In genomic region chr17:82287013-82287848, GRCh38 we compare ENCODE assay signal across 12 cellular contexts. TPM values are rescaled to one million over a fixed set of nuclear protein-coding genes. Genes with fewer than 3 reads are reported as not detected.
DNase-seq lines count a peak whose midpoint lies in the region; ATAC-seq and TF ChIP-seq lines count a peak whose summit lies in the region.
"Had no signal": no experiment of that assay in that cellular context is flagged by ENCODE, and none has a peak within 500 bp of the region (broad histone marks: within the 10 kb centered on the region; RNA-seq: fewer than 3 reads in every experiment).

No MANE protein-coding gene starts in this region.

- H3K27ac ChIP-seq in adrenal gland (peak overlapping the region in 3 of 5 donors; percentile 43 to 73 (median 44)), mucosa of rectum (ENCODE audit: low read depth in 2 of 2, low read length in 2 of 2) (peak overlapping the region; percentile 79 to 97)
- H3K27ac ChIP-seq: thoracic aorta had no signal

- POLR2A ChIA-PET in activated CD4-positive, alpha-beta T cell treated with anti-CD3 and anti-CD28 coated beads, Interleukin-2, amount 10 ng/mL, durations not matched to agents 7 days and 5 days (lab: Charles Lee), result no interaction called here

- 76 to 82% (median 78%) methylated on average over 8 of the region's 8 CpGs for WGBS in adrenal gland, 4 donors

- peak overlapping the region; percentile 13 for H3K27ac Mint-ChIP-seq in activated CD4-positive, alpha-beta T cell treated with anti-CD3 and anti-CD28 coated beads, Interleukin-2, amount 10 ng/mL, durations not matched to agents 7 days and 5 days
- H3K27ac Mint-ChIP-seq in type B pancreatic cell, result peak overlapping the region; percentile 98
- H3K27ac Mint-ChIP-seq in activated naive CD8-positive, alpha-beta T cell treated with anti-CD3 and anti-CD28 coated beads for 36 hours, result no peak overlapping the region

- no peak for ATAC-seq in GM21367 (IDR thresholded peaks at IDR 0.05; ENCODE audit: unreplicated experiment)

- CTCF ChIA-PET in activated CD4-positive, alpha-beta T cell treated with anti-CD3 and anti-CD28 coated beads, Interleukin-2, amount 10 ng/mL, durations not matched to agents 7 days and 5 days (lab: Charles Lee), result no interaction called here

- H3K27me3 ChIP-seq in adrenal gland, result no peaks in the 10 kb centered on the region
- no peaks in the 10 kb centered on the region for H3K27me3 ChIP-seq in mucosa of rectum (ENCODE audit: control insufficient read depth in 2 of 2, insufficient read depth in 2 of 2, low read length in 2 of 2)

- no peaks in the 10 kb centered on the region for H3K36me3 Mint-ChIP-seq in activated CD4-positive, alpha-beta T cell treated with anti-CD3 and anti-CD28 coated beads, Interleukin-2, amount 10 ng/mL, durations not matched to agents 7 days and 5 days (ENCODE audit: low read depth)
- H3K36me3 Mint-ChIP-seq in type B pancreatic cell, result no peaks in the 10 kb centered on the region
- H3K36me3 Mint-ChIP-seq in activated naive CD8-positive, alpha-beta T cell treated with anti-CD3 and anti-CD28 coated beads for 36 hours, result no peaks in the 10 kb centered on the region

- DNase-seq in activated CD4-positive, alpha-beta T cell treated with anti-CD3 and anti-CD28 coated beads, Interleukin-2, amount 10 ng/mL, durations not matched to agents 7 days and 5 days, result no peak
- DNase-seq in activated CD4-positive, alpha-beta T cell treated with anti-CD3 and anti-CD28 coated beads for 1 hour, result no peak
- DNase-seq in adrenal gland, result no peak
- no peak for DNase-seq in type B pancreatic cell (ENCODE audit: extremely low spot score, unreplicated experiment)
- DNase-seq in activated naive CD8-positive, alpha-beta T cell treated with anti-CD3 and anti-CD28 coated beads for 36 hours, result no peak
- DNase-seq in effector CD4-positive, alpha-beta T cell, result no peak
- DNase-seq: amniotic stem cell, NCI-H345 had no signal

- intact Hi-C loops in adrenal gland (cut with DNase I), result no loop called here

- no peak for TF ChIP-seq CTCF in adrenal gland (IDR thresholded peaks at IDR 0.05)
- TF ChIP-seq CTCF in type B pancreatic cell (conservative IDR thresholded peaks at IDR 0.05), result no peak

- H3K4me1 ChIP-seq in adrenal gland (replicated peaks in 1 of 2), result peaks cover 0 to 15% of the 10 kb centered on the region in 2 donors
- peaks cover 42% of the 10 kb centered on the region in 2 donors for H3K4me1 ChIP-seq in mucosa of rectum (ENCODE audit: control insufficient read depth in 2 of 2, insufficient read depth in 2 of 2, low read length in 2 of 2)

- H3K4me1 Mint-ChIP-seq in activated CD4-positive, alpha-beta T cell treated with anti-CD3 and anti-CD28 coated beads, Interleukin-2, amount 10 ng/mL, durations not matched to agents 7 days and 5 days, result peaks cover 27% of the 10 kb centered on the region
- peaks cover 28% of the 10 kb centered on the region for H3K4me1 Mint-ChIP-seq in type B pancreatic cell (ENCODE audit: unreplicated experiment)
- H3K4me1 Mint-ChIP-seq in activated naive CD8-positive, alpha-beta T cell treated with anti-CD3 and anti-CD28 coated beads for 36 hours, result peaks cover 6% of the 10 kb centered on the region

- no peak overlapping the region for H3K4me3 Mint-ChIP-seq in activated CD4-positive, alpha-beta T cell treated with anti-CD3 and anti-CD28 coated beads, Interleukin-2, amount 10 ng/mL, durations not matched to agents 7 days and 5 days
- H3K4me3 Mint-ChIP-seq in type B pancreatic cell, result no peak overlapping the region
- no peak overlapping the region for H3K4me3 Mint-ChIP-seq in activated naive CD8-positive, alpha-beta T cell treated with anti-CD3 and anti-CD28 coated beads for 36 hours

- H3K9ac ChIP-seq in mucosa of rectum (ENCODE audit: low read depth in 1 of 2, low read length in 2 of 2), result peak overlapping the region in 1 of 2 donors; percentile 53

- H3K36me3 ChIP-seq in adrenal gland (replicated peaks in 1 of 2) (no peaks in the 10 kb centered on the region), mucosa of rectum (ENCODE audit: control insufficient read depth in 2 of 2, insufficient read depth in 2 of 2, low read length in 2 of 2) (no peaks in the 10 kb centered on the region)
- H3K36me3 ChIP-seq: thoracic aorta had no signal

- no peak for TF ChIP-seq POLR2A in adrenal gland (IDR thresholded peaks at IDR 0.05)

- H3K4me3 ChIP-seq in adrenal gland (no peak overlapping the region), mucosa of rectum (ENCODE audit: low read length in 2 of 2) (peak overlapping the region in 1 of 2 donors; percentile 30)
- H3K4me3 ChIP-seq: thoracic aorta had no signal

- H3K9me3 Mint-ChIP-seq in activated CD4-positive, alpha-beta T cell treated with anti-CD3 and anti-CD28 coated beads, Interleukin-2, amount 10 ng/mL, durations not matched to agents 7 days and 5 days, result no peaks in the 10 kb centered on the region
- no peaks in the 10 kb centered on the region for H3K9me3 Mint-ChIP-seq in type B pancreatic cell
- no peaks in the 10 kb centered on the region for H3K9me3 Mint-ChIP-seq in activated naive CD8-positive, alpha-beta T cell treated with anti-CD3 and anti-CD28 coated beads for 36 hours

- no peaks in the 10 kb centered on the region for H3K27me3 Mint-ChIP-seq in activated CD4-positive, alpha-beta T cell treated with anti-CD3 and anti-CD28 coated beads, Interleukin-2, amount 10 ng/mL, durations not matched to agents 7 days and 5 days
- H3K27me3 Mint-ChIP-seq in type B pancreatic cell, result no peaks in the 10 kb centered on the region
- H3K27me3 Mint-ChIP-seq in activated naive CD8-positive, alpha-beta T cell treated with anti-CD3 and anti-CD28 coated beads for 36 hours, result no peaks in the 10 kb centered on the region

- H3K9me3 ChIP-seq in adrenal gland (replicated peaks in 1 of 3) (no peaks in the 10 kb centered on the region), mucosa of rectum (ENCODE audit: control insufficient read depth in 2 of 2, low read length in 2 of 2) (no peaks in the 10 kb centered on the region)
- H3K9me3 ChIP-seq: thoracic aorta had no signal

RNA-seq across cellular contexts. Expression of gene CSNK1D, which starts 13.7 kb away (rescaled TPM):
- 100 to 1,000 TPM; 115 to 142 TPM for total RNA-seq in activated CD4-positive, alpha-beta T cell treated with anti-CD3 and anti-CD28 coated beads, Interleukin-2, amount 10 ng/mL, durations not matched to agents 7 days and 5 days
- total RNA-seq in adrenal gland (100 to 1,000 TPM in 4 of 8 donors, 10 to 100 TPM in 4; 49.8 to 185 (median 97.4) TPM), type B pancreatic cell (ENCODE audit: low replicate concordance) (176 and 184 TPM in 2 replicates)
- polyA plus RNA-seq in adrenal gland, result 100 to 1,000 TPM; 126 to 171 (median 153) TPM
- total RNA-seq in activated naive CD8-positive, alpha-beta T cell treated with anti-CD3 and anti-CD28 coated beads for 36 hours, result 100 to 1,000 TPM; 110 to 115 TPM

RNA-seq across cellular contexts. Expression of gene CD7, which starts 30.2 kb away (rescaled TPM):
- total RNA-seq in activated CD4-positive, alpha-beta T cell treated with anti-CD3 and anti-CD28 coated beads, Interleukin-2, amount 10 ng/mL, durations not matched to agents 7 days and 5 days, result 100 to 1,000 TPM; 285 to 292 TPM
- 1 to 10 TPM in 6 of 8 donors, under 1 TPM in 1, not detected in 1; 0.83 to 4.1 (median 1.8) TPM for total RNA-seq in adrenal gland
- 1 to 10 TPM in 2 of 3 donors, not detected in 1; 1.1 to 4.2 TPM for polyA plus RNA-seq in adrenal gland
- total RNA-seq in type B pancreatic cell (ENCODE audit: low replicate concordance), result 1.4 and 1.6 TPM in 2 replicates
- 100 to 1,000 TPM; 291 to 293 TPM for total RNA-seq in activated naive CD8-positive, alpha-beta T cell treated with anti-CD3 and anti-CD28 coated beads for 36 hours
- total RNA-seq: renal cortical epithelial cell had no signal

RNA-seq across cellular contexts. Expression of gene SECTM1, which starts 46.3 kb away (rescaled TPM):
- total RNA-seq in activated CD4-positive, alpha-beta T cell treated with anti-CD3 and anti-CD28 coated beads, Interleukin-2, amount 10 ng/mL, durations not matched to agents 7 days and 5 days, result 10 to 100 TPM; 16.4 TPM
- total RNA-seq in adrenal gland, result 10 to 100 TPM in 5 of 8 donors, 1 to 10 TPM in 3; 3.4 to 24.3 (median 13.0) TPM
- 1 to 10 TPM; 1.4 to 4.3 (median 3.7) TPM for polyA plus RNA-seq in adrenal gland
- 13.2 and 17.7 TPM in 2 replicates for total RNA-seq in type B pancreatic cell (ENCODE audit: low replicate concordance)
- total RNA-seq in activated naive CD8-positive, alpha-beta T cell treated with anti-CD3 and anti-CD28 coated beads for 36 hours, result under 1 TPM; 0.72 to 0.74 TPM

RNA-seq across cellular contexts. Expression of gene SLC16A3, which starts 58.4 kb away (rescaled TPM):
- 100 to 1,000 TPM; 104 to 140 TPM for total RNA-seq in activated CD4-positive, alpha-beta T cell treated with anti-CD3 and anti-CD28 coated beads, Interleukin-2, amount 10 ng/mL, durations not matched to agents 7 days and 5 days
- total RNA-seq in adrenal gland (10 to 100 TPM; 21.9 to 58.6 (median 40.1) TPM), type B pancreatic cell (ENCODE audit: low replicate concordance) (27.8 and 29.8 TPM in 2 replicates)
- polyA plus RNA-seq in adrenal gland, result 10 to 100 TPM in 2 of 3 donors, 1 to 10 TPM in 1; 2.7 to 14.4 (median 10.5) TPM
- total RNA-seq in activated naive CD8-positive, alpha-beta T cell treated with anti-CD3 and anti-CD28 coated beads for 36 hours, result 10 to 100 TPM; 75.8 to 79.3 TPM

Comparison
In these comparisons a context has a peak if more than half of its experiments do, and no peak if none do; other contexts are left out.
1. RNA of gene CD7, which starts 30.2 kb away (total RNA-seq): 291 to 293 TPM in activated naive CD8-positive, alpha-beta T cell treated with anti-CD3 and anti-CD28 coated beads for 36 hours and 285 to 292 TPM in activated CD4-positive, alpha-beta T cell treated with anti-CD3 and anti-CD28 coated beads, Interleukin-2, amount 10 ng/mL, durations not matched to agents 7 days and 5 days; 0.83 to 4.1 TPM in adrenal gland and 1.4 to 1.6 TPM in type B pancreatic cell; every median in the first group is over 10 times any median in the second.